18 cellular contexts compared by ENCODE assay signal in genomic region chr2:186614373-186614772, GRCh38. TPM values are rescaled to one million over a fixed set of nuclear protein-coding genes. Genes with fewer than 3 reads are reported as not detected.
DNase-seq lines count a peak whose midpoint lies in the region; FAIRE-seq lines count a peak whose summit lies in the region.
"Had no signal": no experiment of that assay in that cellular context is flagged by ENCODE, and none has a peak within 500 bp of the region (broad histone marks: within the 10 kb centered on the region; RNA-seq: fewer than 3 reads in every experiment).

No MANE protein-coding gene starts in this region.

- 86 to 91% (median 89%) methylated on average over 2 of the region's 2 CpGs for WGBS in small intestine, 3 donors

- H3K9me3 ChIP-seq in small intestine (ENCODE audit: control insufficient read depth, low read depth): no peaks in the 10 kb centered on the region
- H3K9me3 ChIP-seq: BLaER1 had no signal

- no peak overlapping the region for H3K27ac ChIP-seq in small intestine (ENCODE audit: low read depth in 1 of 2, low read length in 1 of 2)
- H3K27ac ChIP-seq: 22Rv1, BLaER1 had no signal

- DNase-seq in NCI-H526 (lab: John Stamatoyannopoulos, UW) (peak; percentile 45 to 58), small intestine (no peak), DMS79 treated with DMSO at 0.1 percent for 48 hours (lab: John Stamatoyannopoulos, UW) (no peak), pons (ENCODE audit: low spot score) (no peak)
- no peak for DNase-seq in activated naive CD4-positive, alpha-beta T cell treated with Interleukin-2 at 50 U/mL for 16 hours
- DNase-seq: Calu3; CD8-positive, alpha-beta T cell; GDM1; HFFc6 had no signal

- FAIRE-seq in A204.1 (lab: Jason Lieb, UNC) (peak; percentile 16), colon (lab: Jason Lieb, UNC) (peak; percentile 28), small intestine (lab: Jason Lieb, UNC) (peak; percentile 73)
- FAIRE-seq: GM12892, GM18507, H54, HepG2 had no signal

- peaks cover 0 to 4% of the 10 kb centered on the region in 2 donors for H3K36me3 ChIP-seq in small intestine (ENCODE audit: control insufficient read depth in 2 of 2, insufficient read depth in 2 of 2, low read length in 2 of 2)

- no peak overlapping the region for H3K4me3 ChIP-seq in small intestine (ENCODE audit: low read depth in 1 of 2, low read length in 2 of 2)
- H3K4me3 ChIP-seq: BLaER1, GM23338 had no signal

- H3K4me1 ChIP-seq in small intestine (ENCODE audit: control insufficient read depth in 2 of 2, insufficient read depth in 1 of 2, low read depth in 1 of 2, low read length in 1 of 2): no peaks in the 10 kb centered on the region
- H3K4me1 ChIP-seq: BLaER1 had no signal

- no peaks in the 10 kb centered on the region for H3K27me3 ChIP-seq in small intestine (ENCODE audit: control insufficient read depth in 2 of 2, insufficient read depth in 2 of 2, low read length in 2 of 2)
- H3K27me3 ChIP-seq: BLaER1 had no signal

RNA-seq across cellular contexts. Expression of gene ITGAV, which starts 24.5 kb away (rescaled TPM):
- 1 to 10 TPM; 4.0 to 9.6 (median 5.1) TPM for polyA plus RNA-seq in small intestine

Comparison
In these comparisons a context has a peak if more than half of its experiments do, and no peak if none do; other contexts are left out.
1. DNase-seq: peak in NCI-H526 (2 of 2); none in small intestine (single experiment), DMS79 treated with DMSO at 0.1 percent for 48 hours (single experiment), pons (single experiment) and activated naive CD4-positive, alpha-beta T cell treated with Interleukin-2 at 50 U/mL for 16 hours (single experiment).